Comparison of ENCODE assay signal across 16 cellular contexts in genomic region chr5:108661030-108661429, GRCh38.
"Had no signal": no experiment of that assay in that cellular context is flagged by ENCODE, and none has a peak within 500 bp of the region (broad histone marks: within the 10 kb centered on the region; RNA-seq: fewer than 3 reads in every experiment).

No MANE protein-coding gene starts in this region.

- H3K4me1 ChIP-seq: breast epithelium, upper lobe of right lung had no signal

- H3K4me3 ChIP-seq: breast epithelium, pancreas, sigmoid colon, thoracic aorta, upper lobe of right lung had no signal

- H3K9me3 ChIP-seq: breast epithelium, pancreas, sigmoid colon, thoracic aorta, upper lobe of right lung had no signal

- DNase-seq: activated naive CD4-positive, alpha-beta T cell; anterior cingulate cortex; effector memory CD8-positive, alpha-beta T cell; hippocampal formation; kidney; left ventricle myocardium superior; pancreas; sigmoid colon; stimulated activated CD4-positive, alpha-beta T cell treated with anti-CD3 and anti-CD28 coated beads, Interleukin-12 subunit alpha, Interleukin-12 subunit beta, amount 100 ng/mL, for 4 hours; T-helper 1 cell; T1000; upper lobe of right lung had no signal

- H3K36me3 ChIP-seq: breast epithelium, pancreas, sigmoid colon, thoracic aorta, upper lobe of right lung had no signal

- ATAC-seq: activated CD4-positive, CD25-positive, alpha-beta regulatory T cell treated with anti-CD3 and anti-CD28 coated beads, Interleukin-2, amount 50 U/mL, for 24 hours; effector memory CD8-positive, alpha-beta T cell; left ventricle myocardium superior; stimulated activated effector memory CD8-positive, alpha-beta T cell treated with anti-CD3 and anti-CD28 coated beads, Interleukin-12 subunit alpha, Interleukin-12 subunit beta, amount 100 ng/mL, for 72 hours had no signal

- H3K27me3 ChIP-seq: breast epithelium, pancreas, sigmoid colon, upper lobe of right lung had no signal
